Comparison of ENCODE assay signal across 18 cellular contexts in the genomic region with DNA sequence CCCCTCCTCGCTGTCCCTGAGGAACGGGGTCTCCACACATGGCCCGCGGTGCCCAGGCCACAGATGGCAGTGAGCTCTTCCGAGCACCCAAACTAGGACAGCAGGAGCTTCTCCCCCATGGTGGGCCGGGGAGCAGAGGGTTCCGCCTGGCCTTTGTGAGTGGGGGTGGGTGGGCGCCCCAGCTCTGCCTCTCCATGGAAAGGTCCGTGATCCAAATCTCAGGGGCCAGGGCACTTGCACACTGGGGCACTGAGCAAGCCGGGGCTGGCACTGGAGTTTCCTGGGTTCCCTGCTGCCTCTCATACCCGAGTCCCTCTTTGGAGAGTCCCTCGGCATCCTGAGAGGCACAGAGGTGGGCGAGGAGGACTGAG. TPM values are rescaled to one million over a fixed set of nuclear protein-coding genes. Genes with fewer than 3 reads are reported as not detected.
DNase-seq lines count a peak whose midpoint lies in the region; ATAC-seq and TF ChIP-seq lines count a peak whose summit lies in the region.
"Had no signal": no experiment of that assay in that cellular context is flagged by ENCODE, and none has a peak within 500 bp of the region (broad histone marks: within the 10 kb centered on the region; RNA-seq: fewer than 3 reads in every experiment).

No MANE protein-coding gene starts in this region.

- no CpG with 5 or more reads among the region's 13 CpGs for WGBS in neuronal stem cell (ENCODE audit: extremely low coverage in 2 of 2, insufficient read length in 2 of 2, insufficient replicate concordance in 1 of 2), 2 donors
- WGBS in hepatocyte (ENCODE audit: low lambda C conversion rate, missing lambda C conversion rate) = 88% methylated on average over 13 of the region's 13 CpGs

- H3K18ac ChIP-seq in neuronal stem cell (ENCODE audit: low read length) = peak overlapping the region; percentile 38

- TF ChIP-seq CTCF in left ventricle myocardium inferior (IDR thresholded peaks at IDR 0.05; ENCODE audit: borderline replicate concordance) = no peak
- no peak for TF ChIP-seq CTCF in coronary artery (IDR thresholded peaks at IDR 0.05)
- TF ChIP-seq CTCF in vagina (IDR thresholded peaks at IDR 0.05) = no peak
- TF ChIP-seq CTCF in hepatocyte (IDR thresholded peaks at IDR 0.05; ENCODE audit: poor library complexity) = no peak

- H3K4ac ChIP-seq in neuronal stem cell (ENCODE audit: low read length) = no peak overlapping the region

- no peak for DNase-seq in left ventricle myocardium inferior
- DNase-seq in Right ventricle myocardium inferior (ENCODE audit: missing footprints) = no peak
- DNase-seq in coronary artery (ENCODE audit: low spot score) = no peak
- DNase-seq in neuronal stem cell (ENCODE audit: low spot score) = no peak
- no peak for DNase-seq in vagina (ENCODE audit: extremely low spot score in 2 of 2)
- no peak for DNase-seq in hepatocyte (ENCODE audit: low spot score)
- no peak for DNase-seq in DMS79 (lab: John Stamatoyannopoulos, UW)
- no peak for DNase-seq in T-helper 17 cell
- DNase-seq: activated B cell treated with CpG ODN at 0.5 μM for 24 hours; activated naive CD8-positive, alpha-beta T cell treated with anti-CD3 and anti-CD28 coated beads, Interleukin-2, amount 50 U/mL, for 24 hours; CD4-positive, alpha-beta memory T cell; endodermal cell; NCI-H187 treated with DMSO at 0.1 percent for 48 hours; NCI-H446 treated with DMSO at 0.1 percent for 48 hours; SIG-M5; stimulated activated CD4-positive, alpha-beta T cell treated with anti-CD3 and anti-CD28 coated beads, Interleukin-12 subunit alpha, Interleukin-12 subunit beta, amount 100 ng/mL, for 4 hours had no signal

- H3K4me3 Mint-ChIP-seq in T-helper 17 cell = no peak overlapping the region
- H3K4me3 Mint-ChIP-seq: activated B cell treated with CpG ODN at 0.5 μM for 24 hours; activated naive CD8-positive, alpha-beta T cell treated with anti-CD3 and anti-CD28 coated beads, Interleukin-2, amount 50 U/mL, for 24 hours; CD4-positive, alpha-beta memory T cell; T-helper 2 cell treated with Interferon-gamma antibody and Interleukin-4, amounts not matched to agents 5 μg/mL and 100 μg/mL, for 36 hours had no signal

- no peak overlapping the region for H4K91ac ChIP-seq in neuronal stem cell (ENCODE audit: low read depth, low read length, poor library complexity)

- H3K27ac ChIP-seq in left ventricle myocardium inferior (replicated peaks) (peak overlapping the region; percentile 94), coronary artery (peak overlapping the region; percentile 65 to 74), neuronal stem cell (replicated peaks; ENCODE audit: low read length) (no peak overlapping the region), vagina (peak overlapping the region; percentile 45), hepatocyte (no peak overlapping the region)

- TF ChIP-seq POLR2A in vagina (IDR thresholded peaks at IDR 0.05) = no peak

- peaks cover 35% of the 10 kb centered on the region for H3K27me3 Mint-ChIP-seq in T-helper 17 cell

- H3K9me3 ChIP-seq in left ventricle myocardium inferior (replicated peaks) = no peaks in the 10 kb centered on the region
- H3K9me3 ChIP-seq in neuronal stem cell (replicated peaks in 1 of 2; ENCODE audit: control insufficient read depth in 2 of 2, insufficient read depth in 1 of 2, low read depth in 1 of 2, low read length in 2 of 2) = peaks cover 0 to 1% of the 10 kb centered on the region in 2 donors
- no peaks in the 10 kb centered on the region for H3K9me3 ChIP-seq in vagina
- no peaks in the 10 kb centered on the region for H3K9me3 ChIP-seq in hepatocyte (ENCODE audit: low read depth)
- no peaks in the 10 kb centered on the region for H3K9me3 ChIP-seq in T-helper 17 cell (ENCODE audit: control insufficient read depth, low read length, poor library complexity, severe bottlenecking)

- H3K79me1 ChIP-seq in neuronal stem cell (ENCODE audit: low read depth, low read length) = no peaks in the 10 kb centered on the region

- intact Hi-C loops in left ventricle myocardium inferior (cut with micrococcal nuclease) (no loop called here), Right ventricle myocardium inferior (cut with DNase I) (no loop called here), vagina (cut with DNase I) (no loop called here)

- H3K4me1 Mint-ChIP-seq in T-helper 17 cell = peaks cover 2% of the 10 kb centered on the region

- H2BK5ac ChIP-seq in neuronal stem cell (ENCODE audit: low read length) = peak overlapping the region; percentile 5

- no peak overlapping the region for H2AK5ac ChIP-seq in neuronal stem cell (ENCODE audit: low read depth, low read length)

- H4K20me1 ChIP-seq in hepatocyte (ENCODE audit: insufficient read depth, poor library complexity, severe bottlenecking) = no peaks in the 10 kb centered on the region

- H3K4me3 ChIP-seq in left ventricle myocardium inferior (no peak overlapping the region), coronary artery (peak overlapping the region; percentile 48), neuronal stem cell (ENCODE audit: low read length in 2 of 2) (no peak overlapping the region), vagina (peak overlapping the region in 1 of 2 donors; percentile 0), hepatocyte (no peak overlapping the region)

- ATAC-seq in Right ventricle myocardium inferior (no peak), T-helper 17 cell (no peak)
- ATAC-seq: activated naive CD8-positive, alpha-beta T cell treated with anti-CD3 and anti-CD28 coated beads, Interleukin-2, amount 50 U/mL, for 24 hours; left lobe of liver had no signal

- H3K27me3 ChIP-seq in left ventricle myocardium inferior (ENCODE audit: low read depth) (peaks cover 93% of the 10 kb centered on the region), neuronal stem cell (ENCODE audit: control insufficient read depth in 3 of 3, insufficient read depth in 3 of 3, low read depth in 1 of 3, low read length in 3 of 3) (peaks cover 2 to 43% (median 23%) of the 10 kb centered on the region in 3 experiments), vagina (no peaks in the 10 kb centered on the region), hepatocyte (peaks cover 43% of the 10 kb centered on the region)

- H3K23ac ChIP-seq in neuronal stem cell (ENCODE audit: low read depth, low read length, poor library complexity) = peak overlapping the region; percentile 80

- no peaks in the 10 kb centered on the region for H3K36me3 ChIP-seq in left ventricle myocardium inferior
- no peaks in the 10 kb centered on the region for H3K36me3 ChIP-seq in neuronal stem cell (replicated peaks in 1 of 2; ENCODE audit: control insufficient read depth in 2 of 2, insufficient read depth in 2 of 2, low read length in 2 of 2)
- H3K36me3 ChIP-seq in vagina = no peaks in the 10 kb centered on the region
- no peaks in the 10 kb centered on the region for H3K36me3 ChIP-seq in hepatocyte (replicated peaks; ENCODE audit: insufficient read depth, low read depth)

- no peak overlapping the region for H3K27ac Mint-ChIP-seq in T-helper 17 cell
- H3K27ac Mint-ChIP-seq: activated B cell treated with CpG ODN at 0.5 μM for 24 hours; activated naive CD8-positive, alpha-beta T cell treated with anti-CD3 and anti-CD28 coated beads, Interleukin-2, amount 50 U/mL, for 24 hours; CD4-positive, alpha-beta memory T cell; endodermal cell; T-helper 2 cell treated with Interferon-gamma antibody and Interleukin-4, amounts not matched to agents 5 μg/mL and 100 μg/mL, for 36 hours had no signal

- H4K8ac ChIP-seq in neuronal stem cell (ENCODE audit: low read depth, low read length) = peak overlapping the region; percentile 17

- no peaks in the 10 kb centered on the region for H3K9me2 ChIP-seq in hepatocyte (replicated peaks; ENCODE audit: insufficient read depth)

- H3K79me2 ChIP-seq in hepatocyte = no peaks in the 10 kb centered on the region

- H2BK12ac ChIP-seq in neuronal stem cell (ENCODE audit: low read length) = no peak overlapping the region

- H3K36me3 Mint-ChIP-seq in T-helper 17 cell (ENCODE audit: low read depth) = peaks cover 3% of the 10 kb centered on the region
- H3K36me3 Mint-ChIP-seq: CD4-positive, alpha-beta memory T cell had no signal

- no peak overlapping the region for H3K14ac ChIP-seq in neuronal stem cell (ENCODE audit: low read length)

- no peak overlapping the region for H2BK15ac ChIP-seq in neuronal stem cell (ENCODE audit: low read length)

- H3K9ac ChIP-seq in neuronal stem cell (ENCODE audit: low read depth, low read length, poor library complexity) = no peak overlapping the region

- peaks cover 43% of the 10 kb centered on the region for H3K4me1 ChIP-seq in left ventricle myocardium inferior
- H3K4me1 ChIP-seq in neuronal stem cell (ENCODE audit: control insufficient read depth in 2 of 2, insufficient read depth in 1 of 2, low read depth in 1 of 2, low read length in 2 of 2) = peaks cover 9 to 12% of the 10 kb centered on the region in 2 donors
- H3K4me1 ChIP-seq in vagina = peaks cover 45% of the 10 kb centered on the region
- peaks cover 5% of the 10 kb centered on the region for H3K4me1 ChIP-seq in hepatocyte (ENCODE audit: insufficient read depth)

- no peak overlapping the region for H2BK120ac ChIP-seq in neuronal stem cell (ENCODE audit: low read depth, low read length)

- H3K4me2 ChIP-seq in neuronal stem cell (ENCODE audit: insufficient read depth, low read length, poor library complexity, severe bottlenecking) = no peak overlapping the region
- no peak overlapping the region for H3K4me2 ChIP-seq in hepatocyte

- no peak overlapping the region for H2AFZ ChIP-seq in neuronal stem cell (ENCODE audit: low read length)
- no peak overlapping the region for H2AFZ ChIP-seq in hepatocyte

RNA-seq across cellular contexts. Expression of gene DIRAS1, which starts 2.2 kb away (rescaled TPM):
- total RNA-seq in left ventricle myocardium inferior (195 TPM), Right ventricle myocardium inferior (200 TPM), vagina (2.0 TPM), hepatocyte (1.4 and 1.5 TPM in 2 replicates), T-helper 17 cell (under 1 TPM; 0.40 to 0.42 TPM)
- 3.1 TPM for polyA plus RNA-seq in neuronal stem cell (2013, experiment 1 of 2)
- polyA plus RNA-seq in neuronal stem cell (2013, experiment 2 of 2) = 3.5 TPM
- polyA plus RNA-seq in hepatocyte = 2.0 and 2.4 TPM in 2 replicates
- total RNA-seq: CD4-positive, alpha-beta memory T cell had no signal
- polyA plus RNA-seq: CD4-positive, alpha-beta memory T cell had no signal

RNA-seq across cellular contexts. Expression of gene SLC39A3, which starts 16.5 kb away (rescaled TPM):
- 22.6 TPM for total RNA-seq in left ventricle myocardium inferior
- 24.5 TPM for total RNA-seq in Right ventricle myocardium inferior
- polyA plus RNA-seq in neuronal stem cell (2013, experiment 1 of 2) = 19.0 TPM
- 19.4 TPM for polyA plus RNA-seq in neuronal stem cell (2013, experiment 2 of 2)
- 27.7 TPM for total RNA-seq in vagina
- total RNA-seq in hepatocyte = 31.4 and 36.1 TPM in 2 replicates
- 37.4 and 44.3 TPM in 2 replicates for polyA plus RNA-seq in hepatocyte
- total RNA-seq in T-helper 17 cell = 10 to 100 TPM; 12.3 to 20.6 TPM

RNA-seq across cellular contexts. Expression of gene GNG7, which starts 20.8 kb away (rescaled TPM):
- 46.6 TPM for total RNA-seq in left ventricle myocardium inferior
- total RNA-seq in Right ventricle myocardium inferior = 26.7 TPM
- 7.9 TPM for polyA plus RNA-seq in neuronal stem cell (2013, experiment 1 of 2)
- 8.1 TPM for polyA plus RNA-seq in neuronal stem cell (2013, experiment 2 of 2)
- 2.0 TPM for total RNA-seq in vagina
- total RNA-seq in hepatocyte = 1.2 and 1.3 TPM in 2 replicates
- polyA plus RNA-seq in hepatocyte = 1.9 and 3.3 TPM in 2 replicates
- total RNA-seq in T-helper 17 cell = 1 to 10 TPM; 2.1 to 4.5 TPM

RNA-seq across cellular contexts. Expression of gene SGTA, which starts 59.7 kb away (rescaled TPM):
- total RNA-seq in left ventricle myocardium inferior (72.6 TPM), Right ventricle myocardium inferior (64.3 TPM), vagina (58.4 TPM), hepatocyte (33.4 and 37.4 TPM in 2 replicates), T-helper 17 cell (10 to 100 TPM; 29.2 to 31.9 TPM)
- polyA plus RNA-seq in neuronal stem cell (2013, experiment 1 of 2) = 73.5 TPM
- polyA plus RNA-seq in neuronal stem cell (2013, experiment 2 of 2) = 71.9 TPM
- polyA plus RNA-seq in hepatocyte = 62.8 and 65.8 TPM in 2 replicates

Comparison
In these comparisons a context has a peak if more than half of its experiments do, and no peak if none do; other contexts are left out.
1. H3K27ac ChIP-seq: peak in left ventricle myocardium inferior (single experiment), coronary artery (2 of 2) and vagina (single experiment); none in neuronal stem cell (single experiment) and hepatocyte (single experiment).
2. RNA of gene DIRAS1, which starts 2.2 kb away (total RNA-seq): 200 TPM in Right ventricle myocardium inferior (single experiment) and 195 TPM in left ventricle myocardium inferior (single experiment); 2.0 TPM in vagina (single experiment), 1.4 to 1.5 TPM in hepatocyte and 0.40 to 0.42 TPM in T-helper 17 cell; every median in the first group is over 10 times any median in the second.